1 cellular context compared by ENCODE assay signal in genomic region chr9:130053504-130054427, GRCh38.
TF ChIP-seq lines count a peak whose summit lies in the region.

GPR107 (plus strand) TSS chr9:130053906; CDS start chr9:130053933, 27 bp downstream.

TF ChIP-seq in GM12878, 131 proteins besides CTCF, POLR2A, EP300 and RAD21 (continued from another document):
- TF ChIP-seq CBFB (IDR thresholded peaks at IDR 0.05; ENCODE audit: low read depth) (peak; percentile 58; the same call in 1 of the 2 replicates), NR2C1 (IDR thresholded peaks at IDR 0.05) (peak; percentile 97), PKNOX1 (IDR thresholded peaks at IDR 0.05) (peak; percentile 32; the same call in 1 of the 2 replicates), GABPA (IDR thresholded peaks at IDR 0.05; ENCODE audit: low read depth) (peak; percentile 87), PML (IDR thresholded peaks at IDR 0.05; ENCODE audit: low read length) (no peak)
